In the genomic region with DNA sequence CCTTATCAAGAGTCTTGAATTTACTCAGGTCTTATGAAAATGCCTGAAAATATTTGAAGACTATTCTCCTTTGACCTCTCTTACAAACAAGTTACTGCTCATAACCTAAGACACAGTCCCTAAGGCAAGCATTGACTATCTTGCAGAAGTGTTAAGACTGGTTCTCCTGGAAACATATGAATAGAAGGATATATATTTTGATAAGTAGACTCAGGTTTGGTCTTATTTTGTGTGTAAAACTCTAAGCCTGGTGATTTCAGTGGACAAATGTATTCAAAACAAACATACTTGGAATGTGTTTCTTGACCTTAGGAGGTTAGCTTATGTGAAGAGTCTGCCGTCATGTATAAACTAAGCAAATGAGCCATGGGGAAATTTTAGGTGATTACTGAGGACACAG, we compare ENCODE assay signal across 23 cellular contexts. TPM values are rescaled to one million over a fixed set of nuclear protein-coding genes. Genes with fewer than 3 reads are reported as not detected.
DNase-seq lines count a peak whose midpoint lies in the region; ATAC-seq and TF ChIP-seq lines count a peak whose summit lies in the region.
"Had no signal": no experiment of that assay in that cellular context is flagged by ENCODE, and none has a peak within 500 bp of the region (broad histone marks: within the 10 kb centered on the region; RNA-seq: fewer than 3 reads in every experiment).

No MANE protein-coding gene starts in this region.

- WGBS in IMR-90 (ENCODE audit: extremely low coverage in 2 of 2, insufficient read length in 1 of 2), 2 experiments = no CpG with 5 or more reads among the region's 1 CpG
- WGBS in trophoblast cell (ENCODE audit: extremely low coverage, insufficient coverage, insufficient read length) = no CpG with 5 or more reads among the region's 1 CpG

- peaks cover 0 to 7% (median 0%) of the 10 kb centered on the region in 5 donors for H3K36me3 Mint-ChIP-seq in naive thymus-derived CD4-positive, alpha-beta T cell
- H3K36me3 Mint-ChIP-seq: CD14-positive monocyte; CD4-positive, alpha-beta memory T cell; CD4-positive, CD25-positive, alpha-beta regulatory T cell; CD8-positive, alpha-beta memory T cell had no signal

- CTCF ChIA-PET in IMR-90 (lab: Yijun Ruan, JAX) = interaction anchor here (0.8 kb wide), 1 partner anchor 10 kb away, joined by 3 read pairs; no protein-coding TSS in a partner anchor
- CTCF ChIA-PET in naive thymus-derived CD4-positive, alpha-beta T cell (lab: Charles Lee) = no interaction called here

- dilution Hi-C loops in IMR-90 (cut with HindIII; ENCODE audit: low sequenced_read_pairs, unreplicated experiment) = no loop called here

- no peak overlapping the region for H3K18ac ChIP-seq in IMR-90 (ENCODE audit: low read depth, low read length)
- no peak overlapping the region for H3K18ac ChIP-seq in trophoblast cell (ENCODE audit: low read length)

- H3K4ac ChIP-seq in IMR-90 (ENCODE audit: low read depth, low read length) (no peak overlapping the region), trophoblast cell (ENCODE audit: low read depth, low read length) (no peak overlapping the region)

- H3K9ac ChIP-seq in IMR-90 (ENCODE audit: low read depth, low read length) (no peak overlapping the region), trophoblast cell (ENCODE audit: low read length) (no peak overlapping the region)
- H3K9ac ChIP-seq: BLaER1 had no signal

- no peak overlapping the region for H2BK15ac ChIP-seq in IMR-90 (ENCODE audit: low read depth, low read length)

- no peak for TF ChIP-seq RAD21 in IMR-90 (IDR thresholded peaks at IDR 0.05; ENCODE audit: low read length)

- ATAC-seq in IMR-90 (ENCODE audit: low read depth) (peak; percentile 75), Right ventricle myocardium inferior (no peak)
- ATAC-seq in naive thymus-derived CD4-positive, alpha-beta T cell = no peak
- ATAC-seq: GM12878 had no signal

- H3K9me3 Mint-ChIP-seq in naive thymus-derived CD4-positive, alpha-beta T cell = peaks cover 0 to 1% (median 0%) of the 10 kb centered on the region in 11 donors
- H3K9me3 Mint-ChIP-seq: CD4-positive, CD25-positive, alpha-beta regulatory T cell; CD8-positive, alpha-beta memory T cell had no signal

- H4K91ac ChIP-seq in IMR-90 (ENCODE audit: insufficient read depth, low read depth, low read length) (no peak overlapping the region), trophoblast cell (ENCODE audit: low read depth, low read length) (no peak overlapping the region)

- H2BK5ac ChIP-seq in IMR-90 (ENCODE audit: low read depth, low read length, poor library complexity, severe bottlenecking) = no peak overlapping the region
- no peak overlapping the region for H2BK5ac ChIP-seq in trophoblast cell (ENCODE audit: low read depth, low read length, poor library complexity)

- H4K12ac ChIP-seq in trophoblast cell (ENCODE audit: low read depth, low read length) = no peak overlapping the region

- H4K8ac ChIP-seq in IMR-90 (ENCODE audit: low read depth in 2 of 2, low read length in 2 of 2) (no peak overlapping the region), trophoblast cell (ENCODE audit: low read depth, low read length) (no peak overlapping the region)

- no peak overlapping the region for H3K27ac ChIP-seq in IMR-90 (ENCODE audit: insufficient read depth, low read length)
- H3K27ac ChIP-seq in trophoblast cell (ENCODE audit: low read depth, low read length) = no peak overlapping the region
- H3K27ac ChIP-seq in naive thymus-derived CD4-positive, alpha-beta T cell (ENCODE audit: low read depth, low read length) = no peak overlapping the region
- H3K27ac ChIP-seq: BLaER1 had no signal

- in situ Hi-C loops in IMR-90 (cut with MboI; ENCODE audit: low sequenced_read_pairs) = no loop called here

- H3K79me2 ChIP-seq in trophoblast cell (ENCODE audit: control insufficient read depth, insufficient read depth, low read length, poor library complexity) = no peaks in the 10 kb centered on the region

- no TSS peak for BruUV-seq in IMR-90 (replicated peaks; lab: Mats Ljungman, UMichigan)

- no peak overlapping the region for H2BK12ac ChIP-seq in trophoblast cell (ENCODE audit: low read length)

- H3K23ac ChIP-seq in IMR-90 (ENCODE audit: low read depth, low read length) = no peak overlapping the region
- H3K23ac ChIP-seq in trophoblast cell (ENCODE audit: low read length) = no peak overlapping the region

- no peaks in the 10 kb centered on the region for H3K9me1 ChIP-seq in IMR-90 (ENCODE audit: insufficient read depth, low read length)

- no peak for TF ChIP-seq CTCF in IMR-90 (conservative IDR thresholded peaks at IDR 0.05; ENCODE audit: low read depth, low read length)
- no peak for TF ChIP-seq CTCF in choroid plexus epithelial cell (conservative IDR thresholded peaks at IDR 0.05; ENCODE audit: low read depth, low read length)

- H3K27me3 ChIP-seq in IMR-90 (ENCODE audit: control insufficient read depth, insufficient read depth, low read length) = no peaks in the 10 kb centered on the region
- H3K27me3 ChIP-seq in trophoblast cell (ENCODE audit: insufficient read depth, low read length) = no peaks in the 10 kb centered on the region
- no peaks in the 10 kb centered on the region for H3K27me3 ChIP-seq in naive thymus-derived CD4-positive, alpha-beta T cell (ENCODE audit: control insufficient read depth in 2 of 2, insufficient read depth in 2 of 2, low read length in 2 of 2)
- H3K27me3 ChIP-seq: BE2C, BLaER1 had no signal

- no peaks in the 10 kb centered on the region for H3K36me3 ChIP-seq in IMR-90 (ENCODE audit: control insufficient read depth, insufficient read depth, low read length)
- no peaks in the 10 kb centered on the region for H3K36me3 ChIP-seq in trophoblast cell (ENCODE audit: control insufficient read depth in 1 of 2, insufficient read depth in 2 of 2, low read length in 2 of 2)
- H3K36me3 ChIP-seq in naive thymus-derived CD4-positive, alpha-beta T cell (ENCODE audit: control insufficient read depth in 2 of 3, insufficient read depth in 3 of 3, low read length in 3 of 3) = no peaks in the 10 kb centered on the region
- H3K36me3 ChIP-seq: BE2C, BLaER1 had no signal

- H2AK9ac ChIP-seq in IMR-90 (replicated peaks; ENCODE audit: low read depth, low read length, poor library complexity) = no peak overlapping the region

- TF ChIP-seq POLR2A in IMR-90 (IDR thresholded peaks at IDR 0.05; ENCODE audit: low read depth, low read length) = no peak

- peaks cover 0 to 11% (median 0%) of the 10 kb centered on the region in 5 donors for H3K27me3 Mint-ChIP-seq in naive thymus-derived CD4-positive, alpha-beta T cell
- H3K27me3 Mint-ChIP-seq: CD4-positive, alpha-beta memory T cell; CD4-positive, CD25-positive, alpha-beta regulatory T cell; CD8-positive, alpha-beta memory T cell had no signal

- H2BK120ac ChIP-seq in IMR-90 (ENCODE audit: low read depth, low read length) (no peak overlapping the region), trophoblast cell (ENCODE audit: insufficient read depth, low read length, poor library complexity) (no peak overlapping the region)

- peaks cover 0 to 2% (median 0%) of the 10 kb centered on the region in 7 donors for H3K4me1 Mint-ChIP-seq in naive thymus-derived CD4-positive, alpha-beta T cell
- H3K4me1 Mint-ChIP-seq: CD4-positive, alpha-beta memory T cell; CD4-positive, CD25-positive, alpha-beta regulatory T cell; CD8-positive, alpha-beta memory T cell had no signal

- POLR2A ChIA-PET in IMR-90 (lab: Charles Lee; ENCODE audit: unreplicated experiment) = no interaction called here
- POLR2A ChIA-PET in naive thymus-derived CD4-positive, alpha-beta T cell (lab: Charles Lee) = interaction anchor here (1.2 kb wide), 1 partner anchor 9 kb away, joined by 3 read pairs; no protein-coding TSS in a partner anchor

- H3K4me2 ChIP-seq in IMR-90 (ENCODE audit: low read depth, low read length) = no peak overlapping the region
- H3K4me2 ChIP-seq in trophoblast cell (ENCODE audit: low read length) = no peak overlapping the region
- H3K4me2 ChIP-seq: BLaER1 had no signal

- H2AK5ac ChIP-seq in IMR-90 (ENCODE audit: low read depth, low read length) = no peak overlapping the region
- H2AK5ac ChIP-seq in trophoblast cell (ENCODE audit: low read length) = no peak overlapping the region

- no peak overlapping the region for H3K4me3 Mint-ChIP-seq in naive thymus-derived CD4-positive, alpha-beta T cell
- H3K4me3 Mint-ChIP-seq: CD14-positive monocyte; CD4-positive, alpha-beta memory T cell; CD4-positive, CD25-positive, alpha-beta regulatory T cell; CD8-positive, alpha-beta memory T cell had no signal

- no peak overlapping the region for H3K27ac Mint-ChIP-seq in naive thymus-derived CD4-positive, alpha-beta T cell
- H3K27ac Mint-ChIP-seq: CD14-positive monocyte; CD4-positive, CD25-positive, alpha-beta regulatory T cell had no signal

- no peak overlapping the region for H3K4me3 ChIP-seq in IMR-90 (ENCODE audit: insufficient read depth, low read depth, low read length)
- no peak overlapping the region for H3K4me3 ChIP-seq in choroid plexus epithelial cell (ENCODE audit: low read depth, low read length)
- no peak overlapping the region for H3K4me3 ChIP-seq in trophoblast cell (ENCODE audit: low read depth, low read length)
- H3K4me3 ChIP-seq in naive thymus-derived CD4-positive, alpha-beta T cell (ENCODE audit: low read length) = no peak overlapping the region
- H3K4me3 ChIP-seq: BLaER1, GM12878 had no signal

- H3K14ac ChIP-seq in IMR-90 (replicated peaks; ENCODE audit: low read depth, low read length) (no peak overlapping the region), trophoblast cell (ENCODE audit: low read length) (no peak overlapping the region)

- no peak overlapping the region for H3K56ac ChIP-seq in IMR-90 (ENCODE audit: extremely low read depth, insufficient read depth, low read length)

- H4K5ac ChIP-seq in IMR-90 (ENCODE audit: low read depth, low read length) = no peak overlapping the region

- no peaks in the 10 kb centered on the region for H3K79me1 ChIP-seq in IMR-90 (ENCODE audit: low read depth in 1 of 2, low read length in 2 of 2)
- no peaks in the 10 kb centered on the region for H3K79me1 ChIP-seq in trophoblast cell (ENCODE audit: low read length)

- DNase-seq in IMR-90 (peak; percentile 20), choroid plexus epithelial cell (ENCODE audit: low read depth) (peak; percentile 8), trophoblast cell (peak; percentile 73 to 93), Right ventricle myocardium inferior (ENCODE audit: missing footprints) (no peak)
- DNase-seq in naive thymus-derived CD4-positive, alpha-beta T cell = no peak
- DNase-seq: 8988T; ACHN; BE2C; C1 segment of cervical spinal cord; CD4-positive, alpha-beta memory T cell; CD4-positive, CD25-positive, alpha-beta regulatory T cell; CD8-positive, alpha-beta memory T cell; COR-L47; DMS 273 treated with DMSO at 0.1 percent for 48 hours; DMS153; DMS53; DMS79; DND-41; EL; GDM1 had no signal

- intact Hi-C loops in IMR-90 (cut with micrococcal nuclease) = no loop called here
- intact Hi-C loops in Right ventricle myocardium inferior (cut with DNase I) = no loop called here
- intact Hi-C loops in naive thymus-derived CD4-positive, alpha-beta T cell (cut with micrococcal nuclease) = no loop called here

- 0 out of 2 replicates have a peak, but pooled peaks cover 2% of the 10 kb centered on the region for H3K9me3 ChIP-seq in IMR-90 (ENCODE audit: control insufficient read depth, insufficient read depth, low read length)
- H3K9me3 ChIP-seq in trophoblast cell (ENCODE audit: insufficient read depth, low read depth, low read length) = no peaks in the 10 kb centered on the region
- H3K9me3 ChIP-seq in naive thymus-derived CD4-positive, alpha-beta T cell (ENCODE audit: control insufficient read depth in 2 of 3, low read length in 3 of 3) = no peaks in the 10 kb centered on the region
- H3K9me3 ChIP-seq: BE2C, BLaER1 had no signal

- H3K4me1 ChIP-seq in IMR-90 (ENCODE audit: control insufficient read depth, insufficient read depth, low read length) = no peaks in the 10 kb centered on the region
- H3K4me1 ChIP-seq in trophoblast cell (ENCODE audit: control insufficient read depth in 1 of 2, insufficient read depth in 2 of 2, low read length in 2 of 2) = no peaks in the 10 kb centered on the region
- H3K4me1 ChIP-seq in naive thymus-derived CD4-positive, alpha-beta T cell (ENCODE audit: control insufficient read depth in 2 of 2, insufficient read depth in 2 of 2, low read length in 2 of 2) = no peaks in the 10 kb centered on the region
- H3K4me1 ChIP-seq: BE2C, BLaER1 had no signal

- no peak overlapping the region for H2BK20ac ChIP-seq in IMR-90 (ENCODE audit: low read depth, low read length)

- no peaks in the 10 kb centered on the region for H4K20me1 ChIP-seq in IMR-90 (ENCODE audit: insufficient read depth, low read length)
- H4K20me1 ChIP-seq: BLaER1 had no signal

- H2AFZ ChIP-seq in IMR-90 (replicated peaks; ENCODE audit: low read length, poor library complexity) (no peak overlapping the region), trophoblast cell (ENCODE audit: insufficient read depth, low read length, poor library complexity) (no peak overlapping the region)

RNA-seq across cellular contexts. Expression of a gene that starts 7.5 kb away (rescaled TPM):
- total RNA-seq in IMR-90 (2012; rRNA removed) = 129 and 164 TPM in 2 replicates
- 66.4 and 74.3 TPM in 2 replicates for polyA plus RNA-seq in IMR-90 (2012; rRNA removed)
- 29.3 and 30.0 TPM in 2 replicates for polyA plus RNA-seq in IMR-90 (2012; cell fraction: cytosol; rRNA removed)
- 15.1 and 50.0 TPM in 2 replicates for polyA plus RNA-seq in IMR-90 (2012; cell fraction: nucleus; rRNA removed; ENCODE audit: low replicate concordance)
- polyA plus RNA-seq in trophoblast cell (2013) = 110 TPM in 2 replicates
- total RNA-seq in Right ventricle myocardium inferior = 78.7 TPM
- 100 to 1,000 TPM; 104 to 139 (median 114) TPM for total RNA-seq in naive thymus-derived CD4-positive, alpha-beta T cell
- polyA plus RNA-seq in naive thymus-derived CD4-positive, alpha-beta T cell = 10 to 100 TPM; 71.8 to 82.3 TPM

Comparison
In these comparisons a context has a peak if more than half of its experiments do, and no peak if none do; other contexts are left out.
1. DNase-seq: peak in IMR-90 (single experiment), choroid plexus epithelial cell (single experiment) and trophoblast cell (2 of 2); none in Right ventricle myocardium inferior (single experiment) and naive thymus-derived CD4-positive, alpha-beta T cell (0 of 9).